3 cellular contexts compared by ENCODE assay signal in genomic region chr16:29631677-29632076, GRCh38. TPM values are rescaled to one million over a fixed set of nuclear protein-coding genes. Genes with fewer than 3 reads are reported as not detected.
"Had no signal": no experiment of that assay in that cellular context is flagged by ENCODE, and none has a peak within 500 bp of the region (broad histone marks: within the 10 kb centered on the region; RNA-seq: fewer than 3 reads in every experiment).

No MANE protein-coding gene starts in this region.

RNA-seq across cellular contexts. Expression of gene SPN, which starts 31.4 kb away (rescaled TPM):
- total RNA-seq: lung microvascular endothelial cell, mammary epithelial cell, myocyte had no signal
- polyA plus RNA-seq: mammary epithelial cell had no signal
